In the genomic region with DNA sequence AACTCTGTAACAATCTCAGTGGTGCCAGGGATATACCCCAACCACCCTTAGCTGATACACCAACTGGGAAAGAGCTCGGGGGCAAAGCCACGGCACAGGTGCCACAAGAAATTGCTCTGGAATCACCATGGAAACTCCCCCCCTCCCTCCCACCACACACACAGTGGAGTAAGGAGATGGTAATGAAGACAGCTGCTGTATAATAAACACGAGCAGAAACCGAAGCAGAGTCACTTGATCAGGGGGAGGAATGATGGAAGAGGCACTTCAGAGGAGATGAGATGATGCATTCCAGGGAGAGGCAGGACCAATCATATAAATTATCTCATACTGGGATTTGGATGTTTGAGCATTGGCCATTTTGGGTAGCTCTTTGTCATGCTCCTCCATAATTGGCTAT, we compare ENCODE assay signal across 24 cellular contexts.
DNase-seq lines count a peak whose midpoint lies in the region; ATAC-seq and TF ChIP-seq lines count a peak whose summit lies in the region.
"Had no signal": no experiment of that assay in that cellular context is flagged by ENCODE, and none has a peak within 500 bp of the region (broad histone marks: within the 10 kb centered on the region; RNA-seq: fewer than 3 reads in every experiment).

No MANE protein-coding gene starts in this region.

- H3K27ac Mint-ChIP-seq in activated T-helper 2 cell treated with anti-CD3 and anti-CD28 coated beads, Interferon-gamma antibody, Interleukin-2, Interleukin-4, amounts not matched to agents 10 μg/mL and 5 μg/mL and 100 μg/mL, durations not matched to agents 14 hours and 24 hours and 36 hours, result no peak overlapping the region
- H3K27ac Mint-ChIP-seq: activated naive CD8-positive, alpha-beta T cell; CD8-positive, alpha-beta memory T cell; naive thymus-derived CD4-positive, alpha-beta T cell had no signal

- DNase-seq in Ammon's horn (ENCODE audit: low spot score) (peak; percentile 62), NCI-H1105 treated with DMSO at 0.1 percent for 48 hours (lab: John Stamatoyannopoulos, UW) (peak; percentile 62), NCI-H524 (lab: John Stamatoyannopoulos, UW) (peak; percentile 62 to 85), caudate nucleus (lab: John Stamatoyannopoulos, UW) (peak in 36 of 61 donors; percentile 15 to 90 (median 46)), GM19240 (ENCODE audit: insufficient read length, low spot score) (no peak), NCI-H2081 treated with DMSO at 0.1 percent for 48 hours (lab: John Stamatoyannopoulos, UW) (no peak)
- DNase-seq in activated T-helper 2 cell treated with anti-CD3 and anti-CD28 coated beads, Interferon-gamma antibody, Interleukin-2, Interleukin-4, amounts not matched to agents 10 μg/mL and 5 μg/mL and 100 μg/mL, durations not matched to agents 14 hours and 24 hours and 36 hours (ENCODE audit: low spot score), result no peak
- DNase-seq: activated CD4-positive, alpha-beta T cell treated with anti-CD3 and anti-CD28 coated beads for 48 hours; activated effector memory CD4-positive, alpha-beta T cell treated with anti-CD3 and anti-CD28 coated beads, Interleukin-2, amount 50 U/mL, for 16 hours; CD8-positive, alpha-beta memory T cell; DMS153; hippocampal formation; Kasumi-1; naive thymus-derived CD4-positive, alpha-beta T cell; NCI-H2029 treated with DMSO at 0.1 percent for 48 hours; psoas muscle; sigmoid colon; stimulated activated CD4-positive, alpha-beta T cell treated with anti-CD3 and anti-CD28 coated beads, Interleukin-4, amount 100 ng/mL, for 24 hours; SW 1271; transverse colon; WERI-Rb-1 had no signal

- no peaks in the 10 kb centered on the region for H3K36me3 Mint-ChIP-seq in activated T-helper 2 cell treated with anti-CD3 and anti-CD28 coated beads, Interferon-gamma antibody, Interleukin-2, Interleukin-4, amounts not matched to agents 10 μg/mL and 5 μg/mL and 100 μg/mL, durations not matched to agents 14 hours and 24 hours and 36 hours (ENCODE audit: low read depth)
- H3K36me3 Mint-ChIP-seq: activated naive CD8-positive, alpha-beta T cell; CD8-positive, alpha-beta memory T cell; naive thymus-derived CD4-positive, alpha-beta T cell had no signal

- TF ChIP-seq POLR2A in GM18505 (IDR thresholded peaks at IDR 0.05; ENCODE audit: borderline replicate concordance, extremely low read depth, insufficient read depth, insufficient read length), result no peak

- H3K27me3 Mint-ChIP-seq in activated T-helper 2 cell treated with anti-CD3 and anti-CD28 coated beads, Interferon-gamma antibody, Interleukin-2, Interleukin-4, amounts not matched to agents 10 μg/mL and 5 μg/mL and 100 μg/mL, durations not matched to agents 14 hours and 24 hours and 36 hours (ENCODE audit: low read depth), result peaks cover 2% of the 10 kb centered on the region

- peak overlapping the region; percentile 16 for H3K27ac ChIP-seq in caudate nucleus (ENCODE audit: low read depth, low read length)
- H3K27ac ChIP-seq: breast epithelium, psoas muscle, sigmoid colon, transverse colon, WERI-Rb-1 had no signal

- intact Hi-C loops in activated T-helper 2 cell treated with anti-CD3 and anti-CD28 coated beads, Interferon-gamma antibody, Interleukin-2, Interleukin-4, amounts not matched to agents 10 μg/mL and 5 μg/mL and 100 μg/mL, durations not matched to agents 14 hours and 24 hours and 36 hours (cut with micrococcal nuclease), result no loop called here

- H3K4me1 Mint-ChIP-seq in activated T-helper 2 cell treated with anti-CD3 and anti-CD28 coated beads, Interferon-gamma antibody, Interleukin-2, Interleukin-4, amounts not matched to agents 10 μg/mL and 5 μg/mL and 100 μg/mL, durations not matched to agents 14 hours and 24 hours and 36 hours (ENCODE audit: low read depth), result no peaks in the 10 kb centered on the region
- H3K4me1 Mint-ChIP-seq: CD8-positive, alpha-beta memory T cell; naive thymus-derived CD4-positive, alpha-beta T cell had no signal

- H3K9me3 Mint-ChIP-seq in activated T-helper 2 cell treated with anti-CD3 and anti-CD28 coated beads, Interferon-gamma antibody, Interleukin-2, Interleukin-4, amounts not matched to agents 10 μg/mL and 5 μg/mL and 100 μg/mL, durations not matched to agents 14 hours and 24 hours and 36 hours, result no peaks in the 10 kb centered on the region
- H3K9me3 Mint-ChIP-seq: CD8-positive, alpha-beta memory T cell; naive thymus-derived CD4-positive, alpha-beta T cell had no signal

- no peak overlapping the region for H3K4me3 Mint-ChIP-seq in activated T-helper 2 cell treated with anti-CD3 and anti-CD28 coated beads, Interferon-gamma antibody, Interleukin-2, Interleukin-4, amounts not matched to agents 10 μg/mL and 5 μg/mL and 100 μg/mL, durations not matched to agents 14 hours and 24 hours and 36 hours (ENCODE audit: low read depth)
- H3K4me3 Mint-ChIP-seq: activated naive CD8-positive, alpha-beta T cell; CD8-positive, alpha-beta memory T cell; naive thymus-derived CD4-positive, alpha-beta T cell had no signal

- ATAC-seq in GM18505 (IDR thresholded peaks at IDR 0.05; ENCODE audit: unreplicated experiment), result no peak
- ATAC-seq: naive thymus-derived CD4-positive, alpha-beta T cell; psoas muscle had no signal

Comparison
In these comparisons a context has a peak if more than half of its experiments do, and no peak if none do; other contexts are left out.
1. DNase-seq: peak in Ammon's horn (single experiment), NCI-H1105 treated with DMSO at 0.1 percent for 48 hours (single experiment), NCI-H524 (2 of 2) and caudate nucleus (36 of 61); none in GM19240 (single experiment), NCI-H2081 treated with DMSO at 0.1 percent for 48 hours (single experiment) and activated T-helper 2 cell treated with anti-CD3 and anti-CD28 coated beads, Interferon-gamma antibody, Interleukin-2, Interleukin-4, amounts not matched to agents 10 μg/mL and 5 μg/mL and 100 μg/mL, durations not matched to agents 14 hours and 24 hours and 36 hours (single experiment).